1 cellular context compared by ENCODE assay signal in the genomic region with DNA sequence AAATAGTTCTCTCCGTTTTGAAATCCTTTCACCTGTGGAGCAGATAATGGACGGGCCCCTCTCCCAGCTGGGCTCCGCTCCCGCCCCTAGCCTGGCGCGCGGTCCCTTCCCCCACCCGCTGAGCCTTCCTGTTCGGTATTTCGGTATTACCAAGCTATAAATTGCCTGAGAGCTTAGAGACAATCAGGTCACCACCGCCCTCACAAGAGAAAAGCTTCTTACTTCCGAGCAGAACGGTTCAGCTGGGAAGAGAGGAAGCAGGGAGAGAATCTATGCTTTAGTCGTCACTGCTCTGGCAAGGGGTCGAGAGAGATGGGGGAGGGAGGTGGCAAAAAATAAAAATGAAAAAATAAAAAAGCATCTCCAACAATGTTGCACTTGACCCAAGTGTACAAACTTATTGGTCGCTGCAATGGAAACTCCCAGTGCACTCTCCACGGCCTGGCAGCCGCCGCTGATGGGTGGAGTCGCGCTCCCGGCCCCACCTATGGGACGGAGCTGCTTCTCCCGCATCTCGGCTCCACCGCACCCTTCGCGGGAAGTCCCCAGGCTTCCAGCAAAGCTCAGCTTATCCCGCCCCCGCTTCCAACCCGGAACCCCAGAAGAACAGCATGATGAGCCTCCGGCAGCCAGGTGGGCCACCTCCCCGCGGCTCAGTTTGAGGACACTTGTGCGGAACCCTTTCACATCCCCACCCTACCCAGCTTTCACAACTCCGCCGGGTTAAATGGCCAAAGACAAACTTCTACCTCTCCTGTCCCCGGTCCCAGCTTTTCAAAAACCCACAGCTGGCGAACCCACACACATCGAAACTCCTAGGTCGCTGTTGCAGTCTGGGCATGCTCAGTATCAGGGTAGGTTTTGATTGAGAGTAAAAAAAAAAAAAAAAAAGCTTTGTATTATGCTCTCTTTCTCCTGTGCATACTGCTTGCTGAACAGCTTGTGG.
TF ChIP-seq lines count a peak whose summit lies in the region.

No MANE protein-coding gene starts in this region.

TF ChIP-seq in liver, 16 proteins besides CTCF, POLR2A, EP300 and RAD21 (continued from another document):
- TF ChIP-seq, protein P1, sequence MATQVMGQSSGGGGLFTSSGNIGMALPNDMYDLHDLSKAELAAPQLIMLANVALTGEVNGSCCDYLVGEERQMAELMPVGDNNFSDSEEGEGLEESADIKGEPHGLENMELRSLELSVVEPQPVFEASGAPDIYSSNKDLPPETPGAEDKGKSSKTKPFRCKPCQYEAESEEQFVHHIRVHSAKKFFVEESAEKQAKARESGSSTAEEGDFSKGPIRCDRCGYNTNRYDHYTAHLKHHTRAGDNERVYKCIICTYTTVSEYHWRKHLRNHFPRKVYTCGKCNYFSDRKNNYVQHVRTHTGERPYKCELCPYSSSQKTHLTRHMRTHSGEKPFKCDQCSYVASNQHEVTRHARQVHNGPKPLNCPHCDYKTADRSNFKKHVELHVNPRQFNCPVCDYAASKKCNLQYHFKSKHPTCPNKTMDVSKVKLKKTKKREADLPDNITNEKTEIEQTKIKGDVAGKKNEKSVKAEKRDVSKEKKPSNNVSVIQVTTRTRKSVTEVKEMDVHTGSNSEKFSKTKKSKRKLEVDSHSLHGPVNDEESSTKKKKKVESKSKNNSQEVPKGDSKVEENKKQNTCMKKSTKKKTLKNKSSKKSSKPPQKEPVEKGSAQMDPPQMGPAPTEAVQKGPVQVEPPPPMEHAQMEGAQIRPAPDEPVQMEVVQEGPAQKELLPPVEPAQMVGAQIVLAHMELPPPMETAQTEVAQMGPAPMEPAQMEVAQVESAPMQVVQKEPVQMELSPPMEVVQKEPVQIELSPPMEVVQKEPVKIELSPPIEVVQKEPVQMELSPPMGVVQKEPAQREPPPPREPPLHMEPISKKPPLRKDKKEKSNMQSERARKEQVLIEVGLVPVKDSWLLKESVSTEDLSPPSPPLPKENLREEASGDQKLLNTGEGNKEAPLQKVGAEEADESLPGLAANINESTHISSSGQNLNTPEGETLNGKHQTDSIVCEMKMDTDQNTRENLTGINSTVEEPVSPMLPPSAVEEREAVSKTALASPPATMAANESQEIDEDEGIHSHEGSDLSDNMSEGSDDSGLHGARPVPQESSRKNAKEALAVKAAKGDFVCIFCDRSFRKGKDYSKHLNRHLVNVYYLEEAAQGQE (IDR thresholded peaks at IDR 0.05) = no peak
- TF ChIP-seq TAF1 (conservative IDR thresholded peaks at IDR 0.05) = no peak
- TF ChIP-seq, protein P2, sequence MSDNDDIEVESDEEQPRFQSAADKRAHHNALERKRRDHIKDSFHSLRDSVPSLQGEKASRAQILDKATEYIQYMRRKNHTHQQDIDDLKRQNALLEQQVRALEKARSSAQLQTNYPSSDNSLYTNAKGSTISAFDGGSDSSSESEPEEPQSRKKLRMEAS (IDR thresholded peaks at IDR 0.05) = no peak
